18 cellular contexts compared by ENCODE assay signal in the genomic region with DNA sequence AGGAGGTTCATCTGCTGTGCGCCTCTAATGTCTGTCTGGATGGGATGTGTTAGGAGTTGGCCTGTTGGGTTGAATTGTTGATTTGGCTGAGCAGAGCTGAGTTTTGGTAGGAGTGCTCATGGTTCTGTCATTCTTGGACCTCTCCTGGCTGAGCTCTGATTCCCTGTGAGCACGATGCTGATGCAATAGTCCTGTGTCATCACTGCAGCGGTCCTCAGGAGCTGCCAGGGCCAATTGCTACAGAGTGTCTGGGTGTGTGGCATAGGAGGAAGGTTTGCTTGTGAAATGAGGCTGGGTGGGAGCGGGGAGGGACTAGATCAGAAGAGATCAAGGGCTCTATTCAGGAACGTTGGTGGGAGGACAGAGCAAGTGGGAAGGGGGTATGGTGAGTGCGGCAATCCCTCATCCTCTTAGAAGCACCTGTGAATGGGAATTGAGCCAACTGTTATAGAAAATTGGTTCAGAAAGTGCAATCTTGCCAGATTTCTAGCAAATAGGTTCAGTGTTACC.
"Had no signal": no experiment of that assay in that cellular context is flagged by ENCODE, and none has a peak within 500 bp of the region (broad histone marks: within the 10 kb centered on the region; RNA-seq: fewer than 3 reads in every experiment).

No MANE protein-coding gene starts in this region.

- H3K9me3 ChIP-seq: adrenal gland, gastrocnemius medialis had no signal

- H3K4me1 Mint-ChIP-seq: activated naive CD4-positive, alpha-beta T cell treated with anti-CD3 and anti-CD28 coated beads, Interleukin-2, amount 50 U/mL, for 24 hours; neural crest cell; stimulated activated naive CD8-positive, alpha-beta T cell treated with anti-CD3 and anti-CD28 coated beads, Interleukin-15, amount 100 ng/mL, for 72 hours had no signal

- H3K27ac ChIP-seq: adrenal gland, coronary artery, gastrocnemius medialis, heart left ventricle, sigmoid colon, spleen, VCaP had no signal

- H3K27me3 ChIP-seq: adrenal gland, gastrocnemius medialis, heart left ventricle, sigmoid colon, spleen had no signal

- H3K4me3 Mint-ChIP-seq: activated CD8-positive, alpha-beta T cell treated with anti-CD3 and anti-CD28 coated beads for 36 hours; activated naive CD4-positive, alpha-beta T cell treated with anti-CD3 and anti-CD28 coated beads, Interleukin-2, amount 50 U/mL, for 24 hours; neural crest cell; stimulated activated naive CD8-positive, alpha-beta T cell treated with anti-CD3 and anti-CD28 coated beads, Interleukin-15, amount 100 ng/mL, for 72 hours had no signal

- H3K4me3 ChIP-seq: adrenal gland, coronary artery, gastrocnemius medialis, heart left ventricle, lung, sigmoid colon, spleen had no signal

- H3K9me3 Mint-ChIP-seq: activated naive CD4-positive, alpha-beta T cell treated with anti-CD3 and anti-CD28 coated beads, Interleukin-2, amount 50 U/mL, for 24 hours had no signal

- DNase-seq: activated CD4-positive, alpha-beta T cell treated with anti-CD3 and anti-CD28 coated beads for 1 hour; activated CD8-positive, alpha-beta T cell treated with anti-CD3 and anti-CD28 coated beads for 36 hours; activated effector memory CD4-positive, alpha-beta T cell treated with anti-CD3 and anti-CD28 coated beads, Interleukin-2, amount 50 U/mL, for 16 hours; activated T-cell treated with anti-CD3 and anti-CD28 coated beads, Interleukin-2, amount 50 U/mL, for 48 hours; adrenal gland; central memory CD4-positive, alpha-beta T cell; gastrocnemius medialis; heart left ventricle; sigmoid colon; spleen; stimulated activated CD4-positive, alpha-beta T cell treated with anti-CD3 and anti-CD28 coated beads, Interleukin-1b, Interleukin-23, amount 100 ng/mL, for 48 hours; stimulated activated naive CD8-positive, alpha-beta T cell treated with anti-CD3 and anti-CD28 coated beads, Interleukin-15, amount 100 ng/mL, for 72 hours; T-helper 1 cell had no signal

- H3K4me1 ChIP-seq: adrenal gland, gastrocnemius medialis, heart left ventricle, sigmoid colon, spleen had no signal

- H3K27ac Mint-ChIP-seq: activated CD8-positive, alpha-beta T cell treated with anti-CD3 and anti-CD28 coated beads for 36 hours; activated naive CD4-positive, alpha-beta T cell treated with anti-CD3 and anti-CD28 coated beads, Interleukin-2, amount 50 U/mL, for 24 hours; stimulated activated naive CD8-positive, alpha-beta T cell treated with anti-CD3 and anti-CD28 coated beads, Interleukin-15, amount 100 ng/mL, for 72 hours had no signal

- H3K27me3 Mint-ChIP-seq: activated CD8-positive, alpha-beta T cell treated with anti-CD3 and anti-CD28 coated beads for 36 hours; activated naive CD4-positive, alpha-beta T cell treated with anti-CD3 and anti-CD28 coated beads, Interleukin-2, amount 50 U/mL, for 24 hours; stimulated activated naive CD8-positive, alpha-beta T cell treated with anti-CD3 and anti-CD28 coated beads, Interleukin-15, amount 100 ng/mL, for 72 hours had no signal
